ENCODE assay signal across 1 cellular context in the genomic region with DNA sequence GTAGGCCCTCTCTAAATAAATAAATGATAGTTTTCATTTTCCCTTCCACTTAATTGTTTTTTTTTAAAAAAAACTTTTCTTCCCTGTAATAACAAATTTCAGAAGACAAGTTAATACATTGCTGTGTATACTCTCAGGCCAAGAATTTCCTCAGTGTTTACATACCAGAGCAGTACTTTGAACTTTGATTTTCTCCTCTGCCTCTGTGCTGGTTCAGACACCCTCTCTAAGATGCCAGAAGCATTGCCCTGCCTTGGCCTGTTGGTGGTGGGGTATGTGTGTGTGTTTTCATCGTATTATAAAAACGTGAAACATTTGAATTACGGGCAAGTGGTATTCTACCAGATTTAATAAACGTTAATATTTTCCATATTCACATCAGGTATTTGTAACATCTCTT.
TF ChIP-seq lines count a peak whose summit lies in the region.

No MANE protein-coding gene starts in this region.

TF ChIP-seq in A549, 52 proteins besides CTCF, POLR2A, EP300 and RAD21 (continued from another document):
- no peak for TF ChIP-seq ZNF302 (CRISPR knock-in tag; IDR thresholded peaks at IDR 0.05)
- TF ChIP-seq HOXB13 (CRISPR knock-in tag; IDR thresholded peaks at IDR 0.05; ENCODE audit: low read depth), result no peak
- TF ChIP-seq RARB (CRISPR knock-in tag; IDR thresholded peaks at IDR 0.05), result no peak
- peak; percentile 42; the same call in 1 of the 2 replicates for TF ChIP-seq JUNB (IDR thresholded peaks at IDR 0.05)
- TF ChIP-seq EHF (CRISPR knock-in tag; IDR thresholded peaks at IDR 0.05), result 0 out of 2 replicates have a peak, but pooled peaks have one; percentile 45
- TF ChIP-seq FOXS1 (CRISPR knock-in tag; IDR thresholded peaks at IDR 0.05), result 0 out of 2 replicates have a peak, but pooled peaks have one; percentile 3
- 0 out of 2 replicates have a peak, but pooled peaks have one; percentile 44 for TF ChIP-seq MYC (IDR thresholded peaks at IDR 0.05; ENCODE audit: borderline replicate concordance, low read length)
- no peak for TF ChIP-seq TFCP2L1 (CRISPR knock-in tag; IDR thresholded peaks at IDR 0.05)
- no peak for TF ChIP-seq PHF8 (IDR thresholded peaks at IDR 0.05; ENCODE audit: borderline replicate concordance, low read depth)
- TF ChIP-seq, protein P1, sequence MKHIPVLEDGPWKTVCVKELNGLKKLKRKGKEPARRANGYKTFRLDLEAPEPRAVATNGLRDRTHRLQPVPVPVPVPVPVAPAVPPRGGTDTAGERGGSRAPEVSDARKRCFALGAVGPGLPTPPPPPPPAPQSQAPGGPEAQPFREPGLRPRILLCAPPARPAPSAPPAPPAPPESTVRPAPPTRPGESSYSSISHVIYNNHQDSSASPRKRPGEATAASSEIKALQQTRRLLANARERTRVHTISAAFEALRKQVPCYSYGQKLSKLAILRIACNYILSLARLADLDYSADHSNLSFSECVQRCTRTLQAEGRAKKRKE (CRISPR knock-in tag; IDR thresholded peaks at IDR 0.05; ENCODE audit: low read depth), result no peak
- TF ChIP-seq SMC3 (IDR thresholded peaks at IDR 0.05), result peak; percentile 42; the same call in 2 of the 3 replicates
- TF ChIP-seq TP53 (CRISPR knock-in tag; IDR thresholded peaks at IDR 0.05), result no peak
- TF ChIP-seq, protein P2, sequence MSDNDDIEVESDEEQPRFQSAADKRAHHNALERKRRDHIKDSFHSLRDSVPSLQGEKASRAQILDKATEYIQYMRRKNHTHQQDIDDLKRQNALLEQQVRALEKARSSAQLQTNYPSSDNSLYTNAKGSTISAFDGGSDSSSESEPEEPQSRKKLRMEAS (IDR thresholded peaks at IDR 0.05), result peak; percentile 57
